In the genomic region with DNA sequence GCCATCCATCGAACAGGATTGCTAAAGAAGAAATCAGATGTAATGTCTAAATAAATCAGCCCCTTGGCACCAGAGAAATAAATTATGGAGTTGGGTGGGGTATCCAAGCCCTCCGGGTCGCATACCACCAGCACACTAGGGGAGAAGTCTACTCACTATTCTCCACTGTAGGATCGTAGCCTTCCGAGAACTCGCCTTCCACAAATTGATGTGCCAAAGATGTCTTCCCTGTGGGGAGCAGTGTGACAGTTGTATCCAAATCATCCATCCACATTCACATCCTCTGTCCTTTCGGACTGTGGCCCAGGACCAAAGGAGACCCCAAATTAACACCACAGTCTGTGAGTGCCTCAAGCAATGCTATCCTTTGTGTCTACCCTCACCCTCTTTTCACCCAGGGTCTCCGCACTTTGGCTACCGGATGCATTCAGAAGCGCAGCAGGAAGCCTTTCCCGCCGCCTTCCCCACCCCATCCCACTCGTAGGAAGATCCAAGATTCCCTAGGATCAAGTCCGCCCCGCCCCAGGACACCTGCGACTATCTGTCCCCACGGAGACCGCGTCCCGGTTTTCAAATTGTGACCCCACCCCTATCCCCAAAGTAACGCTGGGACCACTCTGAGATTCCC, we compare ENCODE assay signal across 8 cellular contexts. TPM values are rescaled to one million over a fixed set of nuclear protein-coding genes. Genes with fewer than 3 reads are reported as not detected.
DNase-seq lines count a peak whose midpoint lies in the region; ATAC-seq, FAIRE-seq and TF ChIP-seq lines count a peak whose summit lies in the region.

No MANE protein-coding gene starts in this region.

- peak overlapping the region; percentile 86 for H3K4me3 ChIP-seq in astrocyte (ENCODE audit: insufficient read depth, low read depth, low read length)
- peak overlapping the region; percentile 82 to 93 for H3K4me3 ChIP-seq in mesenchymal stem cell (ENCODE audit: insufficient read depth in 1 of 2, low read depth in 1 of 2, low read length in 2 of 2)

- peak overlapping the region; percentile 94 for H3K4me3 Mint-ChIP-seq in stimulated activated naive CD8-positive, alpha-beta T cell treated with anti-CD3 and anti-CD28 coated beads, Interleukin-15, Interleukin-2, amounts not matched to agents 100 ng/mL and 50 ng/mL, for 24 hours
- H3K4me3 Mint-ChIP-seq in astrocyte (ENCODE audit: unreplicated experiment): peak overlapping the region; percentile 95

- no peak for TF ChIP-seq CTCF in astrocyte (IDR thresholded peaks at IDR 0.05; ENCODE audit: insufficient read depth, low read depth, low read length)

- H3K36me3 ChIP-seq in astrocyte (ENCODE audit: insufficient read depth, low read length) (no peaks in the 10 kb centered on the region), mesenchymal stem cell (ENCODE audit: control insufficient read depth in 1 of 2, insufficient read depth in 2 of 2, low read depth in 1 of 2, low read length in 2 of 2) (no peaks in the 10 kb centered on the region)

- peaks cover 17% of the 10 kb centered on the region for H3K36me3 Mint-ChIP-seq in stimulated activated naive CD8-positive, alpha-beta T cell treated with anti-CD3 and anti-CD28 coated beads, Interleukin-15, Interleukin-2, amounts not matched to agents 100 ng/mL and 50 ng/mL, for 24 hours (ENCODE audit: low read depth)
- H3K36me3 Mint-ChIP-seq in astrocyte (ENCODE audit: low read depth, unreplicated experiment): peaks cover 2% of the 10 kb centered on the region

- WGBS in mesenchymal stem cell: 20% methylated on average over 20 of the region's 21 CpGs

- H3K9me3 Mint-ChIP-seq in stimulated activated naive CD8-positive, alpha-beta T cell treated with anti-CD3 and anti-CD28 coated beads, Interleukin-15, Interleukin-2, amounts not matched to agents 100 ng/mL and 50 ng/mL, for 24 hours: no peaks in the 10 kb centered on the region
- H3K9me3 Mint-ChIP-seq in astrocyte (ENCODE audit: unreplicated experiment): no peaks in the 10 kb centered on the region

- no peaks in the 10 kb centered on the region for H3K27me3 Mint-ChIP-seq in stimulated activated naive CD8-positive, alpha-beta T cell treated with anti-CD3 and anti-CD28 coated beads, Interleukin-15, Interleukin-2, amounts not matched to agents 100 ng/mL and 50 ng/mL, for 24 hours
- H3K27me3 Mint-ChIP-seq in astrocyte (ENCODE audit: low read depth, unreplicated experiment): peaks cover 12% of the 10 kb centered on the region

- no peak overlapping the region for H2BK5ac ChIP-seq in mesenchymal stem cell (ENCODE audit: low read depth, low read length, poor library complexity, severe bottlenecking)

- H3K4ac ChIP-seq in mesenchymal stem cell (ENCODE audit: low read depth in 1 of 2, low read length in 2 of 2): no peak overlapping the region

- no peak overlapping the region for H4K91ac ChIP-seq in mesenchymal stem cell (ENCODE audit: low read length)

- H3K9me3 ChIP-seq in astrocyte (ENCODE audit: insufficient read depth, low read depth, low read length) (no peaks in the 10 kb centered on the region), mesenchymal stem cell (ENCODE audit: control insufficient read depth, low read length) (no peaks in the 10 kb centered on the region)

- peaks cover 21% of the 10 kb centered on the region for H3K4me1 Mint-ChIP-seq in stimulated activated naive CD8-positive, alpha-beta T cell treated with anti-CD3 and anti-CD28 coated beads, Interleukin-15, Interleukin-2, amounts not matched to agents 100 ng/mL and 50 ng/mL, for 24 hours (ENCODE audit: low read depth)
- H3K4me1 Mint-ChIP-seq in astrocyte (ENCODE audit: low read depth, unreplicated experiment): peaks cover 1% of the 10 kb centered on the region

- DNase-seq in stimulated activated naive CD8-positive, alpha-beta T cell treated with anti-CD3 and anti-CD28 coated beads, Interleukin-15, Interleukin-2, amounts not matched to agents 100 U/mL and 50 U/mL, for 24 hours: no peak
- DNase-seq in astrocyte (ENCODE audit: low read depth) (no peak), mesenchymal stem cell (no peak), NCI-H774 (lab: John Stamatoyannopoulos, UW) (no peak), HTR-8/SVneo (ENCODE audit: insufficient read length, low spot score) (no peak)

- H2AK5ac ChIP-seq in mesenchymal stem cell (ENCODE audit: low read length, severe bottlenecking): no peak overlapping the region

- H3K27ac ChIP-seq in astrocyte (ENCODE audit: low read depth, low read length): no peak overlapping the region
- no peak overlapping the region for H3K27ac ChIP-seq in mesenchymal stem cell (ENCODE audit: low read length, poor library complexity, severe bottlenecking)

- no peak overlapping the region for H3K14ac ChIP-seq in mesenchymal stem cell (ENCODE audit: low read length in 2 of 2)

- no peak for ATAC-seq in stimulated activated naive CD8-positive, alpha-beta T cell treated with anti-CD3 and anti-CD28 coated beads, Interleukin-15, Interleukin-2, amounts not matched to agents 100 U/mL and 50 U/mL, for 24 hours
- ATAC-seq in HG02870 (IDR thresholded peaks at IDR 0.05; ENCODE audit: unreplicated experiment) (no peak), HG03159 (IDR thresholded peaks at IDR 0.05; ENCODE audit: unreplicated experiment) (no peak)

- H3K4me2 ChIP-seq in astrocyte (ENCODE audit: low read length) (peak overlapping the region; percentile 95), mesenchymal stem cell (ENCODE audit: low read length, poor library complexity, severe bottlenecking) (peak overlapping the region; percentile 98)

- no peaks in the 10 kb centered on the region for H3K79me2 ChIP-seq in astrocyte (ENCODE audit: insufficient read depth, low read length)

- no peak overlapping the region for H2BK120ac ChIP-seq in mesenchymal stem cell (ENCODE audit: low read depth, low read length)

- H2BK15ac ChIP-seq in mesenchymal stem cell (ENCODE audit: low read depth, poor library complexity, severe bottlenecking): no peak overlapping the region

- H2AFZ ChIP-seq in astrocyte (ENCODE audit: low read depth, low read length) (peak overlapping the region; percentile 97), mesenchymal stem cell (ENCODE audit: low read depth, low read length) (peak overlapping the region; percentile 99)

- no peak overlapping the region for H3K18ac ChIP-seq in mesenchymal stem cell (ENCODE audit: low read depth in 1 of 2, low read length in 2 of 2)

- H3K79me1 ChIP-seq in mesenchymal stem cell (replicated peaks; ENCODE audit: low read length, poor library complexity, severe bottlenecking): no peaks in the 10 kb centered on the region

- no peak overlapping the region for H4K8ac ChIP-seq in mesenchymal stem cell (ENCODE audit: low read length)

- H3K9ac ChIP-seq in astrocyte (ENCODE audit: low read length) (peak overlapping the region; percentile 78), mesenchymal stem cell (ENCODE audit: low read length) (peak overlapping the region; percentile 87)

- H4K20me1 ChIP-seq in astrocyte (ENCODE audit: insufficient read depth, low read length): no peaks in the 10 kb centered on the region

- FAIRE-seq in astrocyte (lab: Jason Lieb, UNC) (no peak), HTR-8/SVneo (lab: Jason Lieb, UNC) (no peak)

- H3K23ac ChIP-seq in mesenchymal stem cell (ENCODE audit: low read length in 2 of 2): peak overlapping the region in 1 of 2 experiments; percentile 23

- H2BK12ac ChIP-seq in mesenchymal stem cell (ENCODE audit: low read length in 2 of 2): no peak overlapping the region

- H3K27me3 ChIP-seq in astrocyte (ENCODE audit: insufficient read depth, low read length) (no peaks in the 10 kb centered on the region), mesenchymal stem cell (ENCODE audit: control insufficient read depth in 1 of 2, insufficient read depth in 1 of 2, low read length in 2 of 2) (no peaks in the 10 kb centered on the region)

- H3K4me1 ChIP-seq in astrocyte (ENCODE audit: insufficient read depth, low read length): peaks cover 8% of the 10 kb centered on the region
- peaks cover 6% of the 10 kb centered on the region for H3K4me1 ChIP-seq in mesenchymal stem cell (ENCODE audit: control insufficient read depth, insufficient read depth, low read depth, low read length)

- peak overlapping the region; percentile 88 for H3K27ac Mint-ChIP-seq in stimulated activated naive CD8-positive, alpha-beta T cell treated with anti-CD3 and anti-CD28 coated beads, Interleukin-15, Interleukin-2, amounts not matched to agents 100 ng/mL and 50 ng/mL, for 24 hours
- H3K27ac Mint-ChIP-seq in astrocyte (ENCODE audit: unreplicated experiment): peak overlapping the region; percentile 74

RNA-seq across cellular contexts. Expression of gene RHEBL1, which starts 0.8 kb away (rescaled TPM):
- total RNA-seq in astrocyte: 1.3 and 1.9 TPM in 2 replicates
- polyA plus RNA-seq in mesenchymal stem cell (2013, experiment 1 of 2): 0.83 TPM
- 0.86 TPM for polyA plus RNA-seq in mesenchymal stem cell (2013, experiment 2 of 2)

RNA-seq across cellular contexts. Expression of gene KMT2D, which starts 8.4 kb away (rescaled TPM):
- 81.7 and 86.9 TPM in 2 replicates for total RNA-seq in astrocyte
- polyA plus RNA-seq in mesenchymal stem cell (2013, experiment 1 of 2): 14.1 TPM
- 11.6 TPM for polyA plus RNA-seq in mesenchymal stem cell (2013, experiment 2 of 2)

RNA-seq across cellular contexts. Expression of gene DHH, which starts 25.6 kb away (rescaled TPM):
- 0.05 and 0.16 TPM in 2 replicates for total RNA-seq in astrocyte
- 0.03 TPM for polyA plus RNA-seq in mesenchymal stem cell (2013, experiment 1 of 2)
- not detected for polyA plus RNA-seq in mesenchymal stem cell (2013, experiment 2 of 2)

RNA-seq across cellular contexts. Expression of gene LMBR1L, which starts 41.7 kb away (rescaled TPM):
- 58.7 and 61.0 TPM in 2 replicates for total RNA-seq in astrocyte
- polyA plus RNA-seq in mesenchymal stem cell (2013, experiment 1 of 2): 33.9 TPM
- polyA plus RNA-seq in mesenchymal stem cell (2013, experiment 2 of 2): 30.6 TPM

RNA-seq across cellular contexts. Expression of gene PRKAG1, which starts 50.4 kb away (rescaled TPM):
- total RNA-seq in astrocyte: 47.1 and 49.6 TPM in 2 replicates
- polyA plus RNA-seq in mesenchymal stem cell (2013, experiment 1 of 2): 62.2 TPM
- 63.2 TPM for polyA plus RNA-seq in mesenchymal stem cell (2013, experiment 2 of 2)
